8 cellular contexts compared by ENCODE assay signal in genomic region chr1:156488566-156489165, GRCh38. TPM values are rescaled to one million over a fixed set of nuclear protein-coding genes. Genes with fewer than 3 reads are reported as not detected.
DNase-seq lines count a peak whose midpoint lies in the region; ATAC-seq and TF ChIP-seq lines count a peak whose summit lies in the region.

No MANE protein-coding gene starts in this region.

- no peak for TF ChIP-seq POLR2A in prostate gland (IDR thresholded peaks at IDR 0.05)

- peaks cover 50% of the 10 kb centered on the region for H3K4me1 ChIP-seq in prostate gland (replicated peaks)

- intact Hi-C loops in prostate gland (cut with DNase I) = no loop called here

- WGBS in prostate gland = 50% methylated on average over 5 of the region's 5 CpGs

- peak overlapping the region; percentile 80 to 86 for H3K27ac ChIP-seq in prostate gland

- DNase-seq in stimulated activated CD4-positive, alpha-beta T cell treated with anti-CD3 and anti-CD28 coated beads, Interleukin-4, amount 100 ng/mL, for 24 hours = peak; percentile 36
- no peak for DNase-seq in stimulated activated CD4-positive, alpha-beta T cell treated with anti-CD3 and anti-CD28 coated beads, Interleukin-4, amount 100 ng/mL, for 4 hours
- DNase-seq in activated naive CD4-positive, alpha-beta T cell treated with anti-CD3 and anti-CD28 coated beads, Interleukin-2, amount 50 U/mL, for 72 hours (ENCODE audit: low spot score in 2 of 2) = peak; percentile 61 to 79
- no peak for DNase-seq in prostate gland (ENCODE audit: low spot score)
- DNase-seq in NCI-H1092 treated with DMSO at 0.1 percent for 48 hours (lab: John Stamatoyannopoulos, UW) = no peak
- DNase-seq in activated CD8-positive, alpha-beta memory T cell treated with anti-CD3 and anti-CD28 coated beads, Interleukin-2, amount 50 U/mL, for 4 hours = no peak
- no peak for DNase-seq in RKO (ENCODE audit: low spot score)

- no peaks in the 10 kb centered on the region for H3K9me3 ChIP-seq in prostate gland

- no peak for TF ChIP-seq CTCF in prostate gland (IDR thresholded peaks at IDR 0.05)

- H3K27me3 ChIP-seq in prostate gland (replicated peaks; ENCODE audit: insufficient read depth) = no peaks in the 10 kb centered on the region

- H3K9me3 Mint-ChIP-seq in activated naive CD4-positive, alpha-beta T cell treated with anti-CD3 and anti-CD28 coated beads, Interleukin-2, amount 50 U/mL, for 72 hours = no peaks in the 10 kb centered on the region

- peak overlapping the region; percentile 69 to 86 for H3K27ac Mint-ChIP-seq in activated naive CD4-positive, alpha-beta T cell treated with anti-CD3 and anti-CD28 coated beads, Interleukin-2, amount 50 U/mL, for 72 hours

- H3K36me3 Mint-ChIP-seq in activated naive CD4-positive, alpha-beta T cell treated with anti-CD3 and anti-CD28 coated beads, Interleukin-2, amount 50 U/mL, for 72 hours = peaks cover 10 to 26% of the 10 kb centered on the region in 2 donors

- no peaks in the 10 kb centered on the region for H3K36me3 ChIP-seq in prostate gland

- H3K4me3 ChIP-seq in prostate gland = no peak overlapping the region

- ATAC-seq in HG03064 (IDR thresholded peaks at IDR 0.05; ENCODE audit: low read depth, unreplicated experiment) = peak; percentile 45
- peak; percentile 77 to 87 for ATAC-seq in activated naive CD4-positive, alpha-beta T cell treated with anti-CD3 and anti-CD28 coated beads, Interleukin-2, amount 50 U/mL, for 72 hours

RNA-seq across cellular contexts. Expression of gene MEF2D, which starts 11.9 kb away (rescaled TPM):
- total RNA-seq in activated naive CD4-positive, alpha-beta T cell treated with anti-CD3 and anti-CD28 coated beads, Interleukin-2, amount 50 U/mL, for 72 hours = 10 to 100 TPM; 31.7 to 62.5 TPM
- 100 to 1,000 TPM in 1 of 2 donors, 10 to 100 TPM in 1; 52.1 to 128 TPM for total RNA-seq in prostate gland

Comparison
In these comparisons a context has a peak if more than half of its experiments do, and no peak if none do; other contexts are left out.
1. DNase-seq: peak in stimulated activated CD4-positive, alpha-beta T cell treated with anti-CD3 and anti-CD28 coated beads, Interleukin-4, amount 100 ng/mL, for 24 hours (single experiment) and activated naive CD4-positive, alpha-beta T cell treated with anti-CD3 and anti-CD28 coated beads, Interleukin-2, amount 50 U/mL, for 72 hours (2 of 2); none in stimulated activated CD4-positive, alpha-beta T cell treated with anti-CD3 and anti-CD28 coated beads, Interleukin-4, amount 100 ng/mL, for 4 hours (0 of 2), prostate gland (single experiment), NCI-H1092 treated with DMSO at 0.1 percent for 48 hours (single experiment), activated CD8-positive, alpha-beta memory T cell treated with anti-CD3 and anti-CD28 coated beads, Interleukin-2, amount 50 U/mL, for 4 hours (single experiment) and RKO (single experiment).